Comparison of ENCODE assay signal across 8 cellular contexts in the genomic region with DNA sequence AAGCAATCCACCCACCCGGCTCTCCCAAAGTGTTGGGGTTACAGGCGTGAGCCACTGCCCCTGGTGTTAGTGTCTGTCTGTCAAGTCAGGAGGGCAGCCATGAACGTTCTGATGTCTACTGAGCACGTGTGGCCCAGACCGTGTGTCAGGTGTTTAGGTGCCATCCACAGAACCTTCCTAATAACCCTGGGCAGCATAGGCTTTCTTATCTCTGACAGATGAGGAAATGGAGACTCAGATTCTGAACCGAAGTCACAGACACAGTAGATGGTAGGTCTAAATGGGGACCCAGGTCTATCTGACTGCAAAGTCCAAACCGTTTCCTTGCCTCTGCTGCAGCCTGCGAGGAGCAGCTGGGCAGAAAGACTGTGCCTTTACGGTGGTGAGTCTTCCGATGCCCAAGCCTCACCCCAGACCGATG. TPM values are rescaled to one million over a fixed set of nuclear protein-coding genes. Genes with fewer than 3 reads are reported as not detected.
DNase-seq lines count a peak whose midpoint lies in the region; ATAC-seq, FAIRE-seq and TF ChIP-seq lines count a peak whose summit lies in the region.

No MANE protein-coding gene starts in this region.

- no peaks in the 10 kb centered on the region for H3K9me2 ChIP-seq in Karpas-422 (replicated peaks; ENCODE audit: insufficient read depth, low read length)

- H3K27me3 ChIP-seq in CD8-positive, alpha-beta memory T cell (ENCODE audit: insufficient read depth, low read length, poor library complexity, severe bottlenecking), result no peaks in the 10 kb centered on the region
- peaks cover 5% of the 10 kb centered on the region; the same call in 1 of the 2 replicates for H3K27me3 ChIP-seq in Karpas-422 (ENCODE audit: low read length)
- H3K27me3 ChIP-seq in breast epithelium, result no peaks in the 10 kb centered on the region

- POLR2A ChIA-PET in CD8-positive, alpha-beta memory T cell (lab: Charles Lee), result interaction anchor here (0.9 kb wide), 2 partner anchors 19 to 70 kb away, joined by 3 read pairs; no protein-coding TSS in a partner anchor

- peaks cover 69% of the 10 kb centered on the region for H3K4me1 ChIP-seq in CD8-positive, alpha-beta memory T cell (ENCODE audit: insufficient read depth, low read length)
- H3K4me1 ChIP-seq in Karpas-422 (ENCODE audit: low read length) (peaks cover 32% of the 10 kb centered on the region), breast epithelium (peaks cover 5 to 23% of the 10 kb centered on the region in 2 donors)

- CTCF ChIA-PET in CD8-positive, alpha-beta memory T cell (lab: Charles Lee), result interaction anchor here (0.9 to 2.5 kb wide), 4 partner anchors 19 to 69 kb away, joined by 3 to 11 read pairs (median 7); no protein-coding TSS in a partner anchor

- no peaks in the 10 kb centered on the region; the same call in 1 of the 2 replicates for H4K20me1 ChIP-seq in Karpas-422 (ENCODE audit: insufficient read depth, low read depth, low read length)

- no peaks in the 10 kb centered on the region for H3K9me3 ChIP-seq in CD8-positive, alpha-beta memory T cell (ENCODE audit: low read length)
- H3K9me3 ChIP-seq in Karpas-422 (ENCODE audit: low read length) (no peaks in the 10 kb centered on the region), breast epithelium (no peaks in the 10 kb centered on the region)

- H3K27ac ChIP-seq in CD8-positive, alpha-beta memory T cell (ENCODE audit: low read depth, low read length), result no peak overlapping the region
- H3K27ac ChIP-seq in Karpas-422 (ENCODE audit: low read length) (no peak overlapping the region), breast epithelium (peak overlapping the region; percentile 96 to 99)

- H3K9ac ChIP-seq in Karpas-422 (ENCODE audit: low read length), result no peak overlapping the region

- no peaks in the 10 kb centered on the region for H3K79me2 ChIP-seq in Karpas-422 (ENCODE audit: low read length)

- H3K4me3 Mint-ChIP-seq in CD8-positive, alpha-beta memory T cell, result peak overlapping the region; percentile 82 to 93 (median 85)
- peak overlapping the region; percentile 72 for H3K4me3 Mint-ChIP-seq in natural killer cell treated with Interleukin-12 subunit alpha and Interleukin-12 subunit beta and Interleukin-15 and Interleukin-18, amount 100 ng/mL, for 72 hours

- H3K36me3 Mint-ChIP-seq in CD8-positive, alpha-beta memory T cell, result no peaks in the 10 kb centered on the region
- no peaks in the 10 kb centered on the region for H3K36me3 Mint-ChIP-seq in natural killer cell treated with Interleukin-12 subunit alpha and Interleukin-12 subunit beta and Interleukin-15 and Interleukin-18, amount 100 ng/mL, for 72 hours

- 0 out of 2 replicates have a peak overlapping the region, but pooled peaks have one; percentile 56 for H2AFZ ChIP-seq in Karpas-422 (ENCODE audit: low read length)

- H3K9me3 Mint-ChIP-seq in CD8-positive, alpha-beta memory T cell, result no peaks in the 10 kb centered on the region
- no peaks in the 10 kb centered on the region for H3K9me3 Mint-ChIP-seq in natural killer cell treated with Interleukin-12 subunit alpha and Interleukin-12 subunit beta and Interleukin-15 and Interleukin-18, amount 100 ng/mL, for 72 hours

- H3K4me1 Mint-ChIP-seq in CD8-positive, alpha-beta memory T cell, result peaks cover 69 to 74% (median 70%) of the 10 kb centered on the region in 3 donors
- H3K4me1 Mint-ChIP-seq in natural killer cell treated with Interleukin-12 subunit alpha and Interleukin-12 subunit beta and Interleukin-15 and Interleukin-18, amount 100 ng/mL, for 72 hours (ENCODE audit: low read depth in 2 of 2), result peaks cover 51 to 53% of the 10 kb centered on the region in 2 donors

- no peak for TF ChIP-seq POLR2A in breast epithelium (IDR thresholded peaks at IDR 0.05)

- TF ChIP-seq CTCF in breast epithelium (IDR thresholded peaks at IDR 0.05), result no peak

- DNase-seq in CD8-positive, alpha-beta memory T cell, result peak in 2 of 5 donors; percentile 8 to 22
- DNase-seq in Karpas-422 (peak; percentile 43), breast epithelium (ENCODE audit: low spot score in 2 of 2) (no peak), NCI-H82 treated with DMSO at 0.1 percent for 48 hours (lab: John Stamatoyannopoulos, UW; ENCODE audit: unreplicated experiment) (no peak), NCI-H748 (lab: John Stamatoyannopoulos, UW; ENCODE audit: unreplicated experiment) (no peak), HTR-8/SVneo (ENCODE audit: insufficient read length, low spot score) (no peak)
- no peak for DNase-seq in natural killer cell treated with Interleukin-12 subunit alpha and Interleukin-12 subunit beta and Interleukin-15 and Interleukin-18, amount 100 ng/mL, for 72 hours (ENCODE audit: low spot score)

- peaks cover 0 to 2% of the 10 kb centered on the region in 2 donors for H3K27me3 Mint-ChIP-seq in CD8-positive, alpha-beta memory T cell
- peaks cover 28% of the 10 kb centered on the region in 2 donors for H3K27me3 Mint-ChIP-seq in natural killer cell treated with Interleukin-12 subunit alpha and Interleukin-12 subunit beta and Interleukin-15 and Interleukin-18, amount 100 ng/mL, for 72 hours

- no peaks in the 10 kb centered on the region for H3K36me3 ChIP-seq in CD8-positive, alpha-beta memory T cell (ENCODE audit: insufficient read depth, low read length)
- H3K36me3 ChIP-seq in Karpas-422 (ENCODE audit: insufficient read depth, low read length) (no peaks in the 10 kb centered on the region), breast epithelium (no peaks in the 10 kb centered on the region)

- no peak for FAIRE-seq in HTR-8/SVneo (lab: Jason Lieb, UNC)

- intact Hi-C loops in breast epithelium (cut with DNase I; ENCODE audit: low total_unique reads), result no loop called here

- no peak for ATAC-seq in natural killer cell treated with Interleukin-12 subunit alpha and Interleukin-12 subunit beta and Interleukin-15 and Interleukin-18, amount 100 ng/mL, for 72 hours
- ATAC-seq in GM21786 (IDR thresholded peaks at IDR 0.05; ENCODE audit: unreplicated experiment), result no peak

- H3K4me3 ChIP-seq in CD8-positive, alpha-beta memory T cell (ENCODE audit: low read length), result peak overlapping the region; percentile 68
- peak overlapping the region; percentile 49; the same call in 1 of the 2 replicates for H3K4me3 ChIP-seq in Karpas-422 (ENCODE audit: low read length)
- H3K4me3 ChIP-seq in breast epithelium, result peak overlapping the region; percentile 79 to 87 (median 85)

- peak overlapping the region; percentile 63 for H3K4me2 ChIP-seq in Karpas-422 (ENCODE audit: low read depth, low read length, poor library complexity, severe bottlenecking)

- peak overlapping the region; percentile 55 to 88 (median 80) for H3K27ac Mint-ChIP-seq in CD8-positive, alpha-beta memory T cell
- peak overlapping the region in 1 of 2 donors; percentile 37 for H3K27ac Mint-ChIP-seq in natural killer cell treated with Interleukin-12 subunit alpha and Interleukin-12 subunit beta and Interleukin-15 and Interleukin-18, amount 100 ng/mL, for 72 hours

RNA-seq across cellular contexts. Expression of a gene that starts 0.6 kb away (rescaled TPM):
- 1 to 10 TPM; 2.8 to 3.8 TPM for total RNA-seq in CD8-positive, alpha-beta memory T cell
- 12.8 TPM for polyA plus RNA-seq in CD8-positive, alpha-beta memory T cell
- 0.04 TPM in 1 of 2 replicates, not detected in the other for total RNA-seq in Karpas-422 (2014; rRNA removed; shearing (Covaris generic); ENCODE audit: low replicate concordance)
- 10 to 100 TPM; 23.6 to 26.8 (median 24.0) TPM for total RNA-seq in breast epithelium
- 1 to 10 TPM; 2.3 to 4.0 TPM for total RNA-seq in natural killer cell treated with Interleukin-12 subunit alpha and Interleukin-12 subunit beta and Interleukin-15 and Interleukin-18, amount 100 ng/mL, for 72 hours

Comparison
In these comparisons a context has a peak if more than half of its experiments do, and no peak if none do; other contexts are left out.
1. H3K27ac ChIP-seq: peak in breast epithelium (2 of 2); none in CD8-positive, alpha-beta memory T cell (single experiment) and Karpas-422 (single experiment).
2. RNA of a gene that starts 0.6 kb away (total RNA-seq): 23.6 to 26.8 TPM in breast epithelium; 2.3 to 4.0 TPM in natural killer cell treated with Interleukin-12 subunit alpha and Interleukin-12 subunit beta and Interleukin-15 and Interleukin-18, amount 100 ng/mL, for 72 hours, 2.8 to 3.8 TPM in CD8-positive, alpha-beta memory T cell and 0.04 TPM in Karpas-422; every median in the first group is over 4 times any median in the second.
3. Peak in every context shown above with its lines, with median percentiles within 50 percentile points of each other: H3K4me3 ChIP-seq.